Comparison of ENCODE assay signal across 9 cellular contexts in genomic region chr21:44866780-44867179, GRCh38. TPM values are rescaled to one million over a fixed set of nuclear protein-coding genes. Genes with fewer than 3 reads are reported as not detected.
A peak's percentile ranks its signal among the peaks of the same experiment; 100 is the strongest.
DNase-seq lines count a peak whose midpoint lies in the region; ATAC-seq, FAIRE-seq and TF ChIP-seq lines count a peak whose summit lies in the region.
"Had no signal": no experiment of that assay in that cellular context is flagged by ENCODE, and none has a peak within 500 bp of the region (broad histone marks: within the 10 kb centered on the region; RNA-seq: fewer than 3 reads in every experiment).

No MANE protein-coding gene starts in this region.

- peak overlapping the region in 9 of 11 experiments; percentile 13 to 77 (median 62); a peak in 11 of 22 replicates for H3K27ac ChIP-seq in BLaER1 treated with 17β-estradiol and CSF1 and Interleukin-3, amounts not matched to agents 10 nM and 100 nM
- H3K27ac ChIP-seq in KOPT-K1 (ENCODE audit: low read depth, low read length, poor library complexity, severe bottlenecking) (peak overlapping the region; percentile 54), HepG2 (ENCODE audit: extremely low read length, insufficient read depth, low read length) (peak overlapping the region; percentile 31)

- in situ Hi-C loops in HepG2 (cut with HindIII; ENCODE audit: extremely low pct_ligation_motif_present, low pct_unique_long_range_greater_than_20kb): no loop called here

- peaks cover 99 to 100% (median 100%) of the 10 kb centered on the region in 11 experiments for H4K20me1 ChIP-seq in BLaER1 treated with 17β-estradiol and CSF1 and Interleukin-3, amounts not matched to agents 10 nM and 100 nM
- H4K20me1 ChIP-seq in HepG2 (ENCODE audit: insufficient read depth, low read length): peaks cover 99% of the 10 kb centered on the region

- no peak for FAIRE-seq in HepG2 (lab: Jason Lieb, UNC)

- peaks cover 71 to 93% (median 83%) of the 10 kb centered on the region in 10 experiments for H3K4me1 ChIP-seq in BLaER1 treated with 17β-estradiol and CSF1 and Interleukin-3, amounts not matched to agents 10 nM and 100 nM
- peaks cover 89% of the 10 kb centered on the region for H3K4me1 ChIP-seq in HepG2 (ENCODE audit: insufficient read depth, low read length)

- H3K36me3 ChIP-seq in BLaER1 treated with 17β-estradiol and CSF1 and Interleukin-3, amounts not matched to agents 10 nM and 100 nM: peaks cover 38 to 82% (median 67%) of the 10 kb centered on the region in 11 experiments
- H3K36me3 ChIP-seq in KOPT-K1 (ENCODE audit: insufficient read depth, low read length) (peaks cover 30% of the 10 kb centered on the region), HepG2 (replicated peaks in 1 of 2; ENCODE audit: control insufficient read depth in 1 of 2, insufficient read depth in 2 of 2, low read length in 2 of 2) (peaks cover 36 to 64% of the 10 kb centered on the region in 2 experiments)

- H3K9ac ChIP-seq in BLaER1 treated with 17β-estradiol and CSF1 and Interleukin-3, amounts not matched to agents 10 nM and 100 nM: peak overlapping the region in 3 of 11 experiments; percentile 11 to 42 (median 25); a peak in 5 of 22 replicates
- peak overlapping the region; percentile 35; the same call in 1 of the 2 replicates for H3K9ac ChIP-seq in HepG2 (ENCODE audit: insufficient read depth, low read depth, low read length)

- intact Hi-C loops in HepG2 (cut with micrococcal nuclease; ENCODE audit: unreplicated experiment): no loop called here

- no peak overlapping the region for H2AFZ ChIP-seq in HepG2 (ENCODE audit: low read length)

- H3K27me3 Mint-ChIP-seq in activated naive CD8-positive, alpha-beta T cell treated with anti-CD3 and anti-CD28 coated beads for 36 hours: no peaks in the 10 kb centered on the region

- H3K4me2 ChIP-seq in BLaER1 treated with 17β-estradiol and CSF1 and Interleukin-3, amounts not matched to agents 10 nM and 100 nM: peak overlapping the region; percentile 82 to 99 (median 97)
- H3K4me2 ChIP-seq in HepG2 (ENCODE audit: low read depth, low read length): peak overlapping the region; percentile 95

- BruUV-seq in HepG2 (replicated peaks; lab: Mats Ljungman, UMichigan): no TSS peak

- H3K9me3 Mint-ChIP-seq in activated naive CD8-positive, alpha-beta T cell treated with anti-CD3 and anti-CD28 coated beads for 36 hours: no peaks in the 10 kb centered on the region

- H3K9me3 ChIP-seq in BLaER1 treated with 17β-estradiol and CSF1 and Interleukin-3, amounts not matched to agents 10 nM and 100 nM (replicated peaks in 1 of 11): no peaks in the 10 kb centered on the region
- H3K9me3 ChIP-seq in KOPT-K1 (ENCODE audit: insufficient read depth, low read length, poor library complexity, severe bottlenecking): no peaks in the 10 kb centered on the region
- H3K9me3 ChIP-seq in HepG2 (ENCODE audit: low read length): no peaks in the 10 kb centered on the region

- POLR2A ChIA-PET in HepG2 (lab: Yijun Ruan, JAX): interaction anchor here (1.1 to 1.4 kb wide), 3 partner anchors 11 to 65 kb away, joined by 3 to 5 read pairs (median 4); partner anchors contain the start of gene UBE2G2

- WGBS in HepG2 (ENCODE audit: low lambda C conversion rate): 72% methylated on average over 7 of the region's 7 CpGs

- no peak for DNase-seq in activated naive CD8-positive, alpha-beta T cell treated with anti-CD3 and anti-CD28 coated beads for 36 hours
- peak; percentile 45 for DNase-seq in HepG2 (ENCODE audit: low spot score)
- DNase-seq in effector CD4-positive, alpha-beta T cell: no peak
- no peak for DNase-seq in SIG-M5 (lab: John Stamatoyannopoulos, UW)
- no peak for DNase-seq in GM10266 (ENCODE audit: extremely low spot score)
- DNase-seq: activated CD4-positive, CD25-positive, alpha-beta regulatory T cell had no signal

- H3K27ac Mint-ChIP-seq in activated naive CD8-positive, alpha-beta T cell treated with anti-CD3 and anti-CD28 coated beads for 36 hours: peak overlapping the region; percentile 9

- H3K4me3 ChIP-seq in BLaER1 treated with 17β-estradiol and CSF1 and Interleukin-3, amounts not matched to agents 10 nM and 100 nM: 0 out of 20 replicates have a peak overlapping the region, but pooled peaks of 1 of the 10 experiments have one; percentile 32
- H3K4me3 ChIP-seq in HepG2 (replicated peaks in 1 of 3; ENCODE audit: insufficient read depth in 1 of 3, low read depth in 2 of 3, low read length in 3 of 3): peak overlapping the region in 2 of 3 experiments; percentile 16 to 42; a peak in 2 of 6 replicates

- ATAC-seq in HepG2 (no peak), HG03135 (IDR thresholded peaks at IDR 0.05; ENCODE audit: unreplicated experiment) (no peak)

- CTCF ChIA-PET in HepG2 (lab: Yijun Ruan, JAX; ENCODE audit: low intra/inter-chr PET ratio, low total read pairs): no interaction called here

- peaks cover 0 to 14% (median 0%) of the 10 kb centered on the region in 11 experiments; a peak in 6 of 22 replicates for H3K27me3 ChIP-seq in BLaER1 treated with 17β-estradiol and CSF1 and Interleukin-3, amounts not matched to agents 10 nM and 100 nM
- H3K27me3 ChIP-seq in HepG2 (ENCODE audit: control insufficient read depth in 1 of 2, insufficient read depth in 2 of 2, low read length in 2 of 2): no peaks in the 10 kb centered on the region; a peak in 1 of 5 replicates

- TF ChIP-seq EP300 in HepG2 (IDR thresholded peaks at IDR 0.05; ENCODE audit: low read depth in 2 of 2, low read length in 2 of 2) (no peak), HepG2 (CRISPR knock-in tag; IDR thresholded peaks at IDR 0.05; ENCODE audit: borderline replicate concordance) (no peak)

- H3K36me3 Mint-ChIP-seq in activated naive CD8-positive, alpha-beta T cell treated with anti-CD3 and anti-CD28 coated beads for 36 hours: peaks cover 26% of the 10 kb centered on the region

- no peak for TF ChIP-seq POLR2A in HepG2 (IDR thresholded peaks at IDR 0.05; ENCODE audit: insufficient read depth in 1 of 2, low read depth in 2 of 2, low read length in 2 of 2)

- TF ChIP-seq CTCF in HepG2 (CRISPR knock-in tag; IDR thresholded peaks at IDR 0.05) (no peak), GM10266 (IDR thresholded peaks at IDR 0.05; ENCODE audit: control insufficient read depth, insufficient read depth, low read depth, missing control alignments) (no peak)

- peaks cover 76% of the 10 kb centered on the region for H3K4me1 Mint-ChIP-seq in activated naive CD8-positive, alpha-beta T cell treated with anti-CD3 and anti-CD28 coated beads for 36 hours

- H3K4me3 Mint-ChIP-seq in activated naive CD8-positive, alpha-beta T cell treated with anti-CD3 and anti-CD28 coated beads for 36 hours: peak overlapping the region; percentile 1

- no peak for TF ChIP-seq RAD21 in HepG2 (CRISPR knock-in tag; IDR thresholded peaks at IDR 0.05)

- peaks cover 97% of the 10 kb centered on the region for H3K79me2 ChIP-seq in HepG2 (ENCODE audit: insufficient read depth, low read length)

RNA-seq across cellular contexts. Expression of gene PTTG1IP, which starts 6.7 kb away (rescaled TPM):
- 10 to 100 TPM; 40.3 to 44.7 TPM for total RNA-seq in activated naive CD8-positive, alpha-beta T cell treated with anti-CD3 and anti-CD28 coated beads for 36 hours
- 89.4 and 161 TPM in 2 replicates for total RNA-seq in HepG2 (2016; rRNA removed; fragmentation: Illumina TruSeq; extraction: Trizol)
- 42.7 and 52.7 TPM in 2 replicates for total RNA-seq in HepG2 (2016; cell fraction: cytosol; rRNA removed; fragmentation: Illumina TruSeq; extraction: Trizol; ENCODE audit: low read depth)
- total RNA-seq in HepG2 (2016; cell fraction: insoluble cytoplasmic fraction; rRNA removed; fragmentation: Illumina TruSeq; extraction: Trizol): 93.0 and 159 TPM in 2 replicates
- total RNA-seq in HepG2 (2016; cell fraction: membrane; rRNA removed; fragmentation: Illumina TruSeq; extraction: Trizol): 72.6 and 73.1 TPM in 2 replicates
- 137 and 161 TPM in 2 replicates for total RNA-seq in HepG2 (2016; cell fraction: nucleus; rRNA removed; fragmentation: Illumina TruSeq; extraction: Trizol)
- polyA plus RNA-seq in HepG2 (2011; rRNA removed): 700 and 734 TPM in 2 replicates
- 548 and 662 TPM in 2 replicates for polyA plus RNA-seq in HepG2 (2011; cell fraction: cytosol; rRNA removed)
- polyA plus RNA-seq in HepG2 (2011; cell fraction: nucleus; rRNA removed): 529 and 555 TPM in 2 replicates
- polyA plus RNA-seq in HepG2 (2012): 435 and 453 TPM in 2 replicates
- polyA plus RNA-seq in HepG2 (2016; cell fraction: cytosol; fragmentation: Illumina TruSeq; extraction: Trizol; ENCODE audit: low read depth): 22.2 and 24.3 TPM in 2 replicates
- polyA plus RNA-seq in HepG2 (2016; cell fraction: insoluble cytoplasmic fraction; fragmentation: Illumina TruSeq; extraction: Trizol; ENCODE audit: low read depth): 90.0 and 95.3 TPM in 2 replicates
- 47.9 and 49.9 TPM in 2 replicates for polyA plus RNA-seq in HepG2 (2016; cell fraction: membrane; fragmentation: Illumina TruSeq; extraction: Trizol; ENCODE audit: low read depth)
- polyA plus RNA-seq in HepG2 (2016; cell fraction: nucleus; fragmentation: Illumina TruSeq; extraction: Trizol; ENCODE audit: insufficient read depth, low read depth): 267 and 281 TPM in 2 replicates
- 110 and 581 TPM in 2 replicates for polyA minus RNA-seq in HepG2 (2011; rRNA and poly(A)+ RNA removed; ENCODE audit: low replicate concordance)
- 491 and 595 TPM in 2 replicates for polyA minus RNA-seq in HepG2 (2011; cell fraction: cytosol; rRNA and poly(A)+ RNA removed)
- 203 and 242 TPM in 2 replicates for polyA minus RNA-seq in HepG2 (2011; cell fraction: nucleus; rRNA and poly(A)+ RNA removed)

RNA-seq across cellular contexts. Expression of gene SUMO3, which starts 48.9 kb away (rescaled TPM):
- 10 to 100 TPM; 90.5 to 92.5 TPM for total RNA-seq in activated naive CD8-positive, alpha-beta T cell treated with anti-CD3 and anti-CD28 coated beads for 36 hours
- 92.4 and 111 TPM in 2 replicates for total RNA-seq in HepG2 (2016; rRNA removed; fragmentation: Illumina TruSeq; extraction: Trizol)
- total RNA-seq in HepG2 (2016; cell fraction: cytosol; rRNA removed; fragmentation: Illumina TruSeq; extraction: Trizol; ENCODE audit: low read depth): 75.4 and 89.7 TPM in 2 replicates
- total RNA-seq in HepG2 (2016; cell fraction: insoluble cytoplasmic fraction; rRNA removed; fragmentation: Illumina TruSeq; extraction: Trizol): 95.7 and 103 TPM in 2 replicates
- 169 and 187 TPM in 2 replicates for total RNA-seq in HepG2 (2016; cell fraction: membrane; rRNA removed; fragmentation: Illumina TruSeq; extraction: Trizol)
- total RNA-seq in HepG2 (2016; cell fraction: nucleus; rRNA removed; fragmentation: Illumina TruSeq; extraction: Trizol): 37.2 and 43.4 TPM in 2 replicates
- polyA plus RNA-seq in HepG2 (2011; rRNA removed): 46.6 and 51.4 TPM in 2 replicates
- 69.8 and 78.7 TPM in 2 replicates for polyA plus RNA-seq in HepG2 (2011; cell fraction: cytosol; rRNA removed)
- polyA plus RNA-seq in HepG2 (2011; cell fraction: nucleus; rRNA removed): 23.1 and 24.9 TPM in 2 replicates
- polyA plus RNA-seq in HepG2 (2012): 80.3 and 83.9 TPM in 2 replicates
- 129 and 158 TPM in 2 replicates for polyA plus RNA-seq in HepG2 (2016; cell fraction: cytosol; fragmentation: Illumina TruSeq; extraction: Trizol; ENCODE audit: low read depth)
- polyA plus RNA-seq in HepG2 (2016; cell fraction: insoluble cytoplasmic fraction; fragmentation: Illumina TruSeq; extraction: Trizol; ENCODE audit: low read depth): 154 and 159 TPM in 2 replicates
- polyA plus RNA-seq in HepG2 (2016; cell fraction: membrane; fragmentation: Illumina TruSeq; extraction: Trizol; ENCODE audit: low read depth): 228 and 251 TPM in 2 replicates
- 69.6 and 74.5 TPM in 2 replicates for polyA plus RNA-seq in HepG2 (2016; cell fraction: nucleus; fragmentation: Illumina TruSeq; extraction: Trizol; ENCODE audit: insufficient read depth, low read depth)
- polyA minus RNA-seq in HepG2 (2011; rRNA and poly(A)+ RNA removed; ENCODE audit: low replicate concordance): 52.3 and 76.3 TPM in 2 replicates
- polyA minus RNA-seq in HepG2 (2011; cell fraction: cytosol; rRNA and poly(A)+ RNA removed): 36.4 and 40.4 TPM in 2 replicates
- 19.8 and 23.2 TPM in 2 replicates for polyA minus RNA-seq in HepG2 (2011; cell fraction: nucleus; rRNA and poly(A)+ RNA removed)

RNA-seq across cellular contexts. Expression of gene ITGB2, which starts 53.9 kb away (rescaled TPM):
- 100 to 1,000 TPM; 223 to 234 TPM for total RNA-seq in activated naive CD8-positive, alpha-beta T cell treated with anti-CD3 and anti-CD28 coated beads for 36 hours
- 1.6 and 4.2 TPM in 2 replicates for total RNA-seq in HepG2 (2016; rRNA removed; fragmentation: Illumina TruSeq; extraction: Trizol)
- total RNA-seq in HepG2 (2016; cell fraction: cytosol; rRNA removed; fragmentation: Illumina TruSeq; extraction: Trizol; ENCODE audit: low read depth): 0.71 and 0.91 TPM in 2 replicates
- total RNA-seq in HepG2 (2016; cell fraction: insoluble cytoplasmic fraction; rRNA removed; fragmentation: Illumina TruSeq; extraction: Trizol): 2.3 and 3.5 TPM in 2 replicates
- 1.2 and 1.9 TPM in 2 replicates for total RNA-seq in HepG2 (2016; cell fraction: membrane; rRNA removed; fragmentation: Illumina TruSeq; extraction: Trizol)
- 6.5 and 6.6 TPM in 2 replicates for total RNA-seq in HepG2 (2016; cell fraction: nucleus; rRNA removed; fragmentation: Illumina TruSeq; extraction: Trizol)
- polyA plus RNA-seq in HepG2 (2011; rRNA removed): 18.0 and 26.4 TPM in 2 replicates
- 22.3 and 25.2 TPM in 2 replicates for polyA plus RNA-seq in HepG2 (2011; cell fraction: cytosol; rRNA removed)
- 63.6 and 64.3 TPM in 2 replicates for polyA plus RNA-seq in HepG2 (2011; cell fraction: nucleus; rRNA removed)
- polyA plus RNA-seq in HepG2 (2012): 28.1 and 37.9 TPM in 2 replicates
- polyA plus RNA-seq in HepG2 (2016; cell fraction: cytosol; fragmentation: Illumina TruSeq; extraction: Trizol; ENCODE audit: low read depth): 0.53 and 1.0 TPM in 2 replicates
- 2.2 and 2.5 TPM in 2 replicates for polyA plus RNA-seq in HepG2 (2016; cell fraction: insoluble cytoplasmic fraction; fragmentation: Illumina TruSeq; extraction: Trizol; ENCODE audit: low read depth)
- polyA plus RNA-seq in HepG2 (2016; cell fraction: membrane; fragmentation: Illumina TruSeq; extraction: Trizol; ENCODE audit: low read depth): 1.3 and 1.5 TPM in 2 replicates
- 5.9 and 7.0 TPM in 2 replicates for polyA plus RNA-seq in HepG2 (2016; cell fraction: nucleus; fragmentation: Illumina TruSeq; extraction: Trizol; ENCODE audit: insufficient read depth, low read depth)
- 1.4 and 26.8 TPM in 2 replicates for polyA minus RNA-seq in HepG2 (2011; rRNA and poly(A)+ RNA removed; ENCODE audit: low replicate concordance)
- polyA minus RNA-seq in HepG2 (2011; cell fraction: cytosol; rRNA and poly(A)+ RNA removed): 11.9 and 12.6 TPM in 2 replicates
- polyA minus RNA-seq in HepG2 (2011; cell fraction: nucleus; rRNA and poly(A)+ RNA removed): 10.0 and 14.7 TPM in 2 replicates

Comparison
In these comparisons a context has a peak if more than half of its experiments do, and no peak if none do; other contexts are left out.
1. RNA of gene ITGB2, which starts 53.9 kb away (total RNA-seq): 223 to 234 TPM in activated naive CD8-positive, alpha-beta T cell treated with anti-CD3 and anti-CD28 coated beads for 36 hours; 0.71 to 6.6 TPM in HepG2; every median in the first group is over 10 times any median in the second.
2. Peak in every context shown above with its lines, with median percentiles within 50 percentile points of each other: H3K27ac ChIP-seq.